6 cellular contexts compared by ENCODE assay signal in the genomic region with DNA sequence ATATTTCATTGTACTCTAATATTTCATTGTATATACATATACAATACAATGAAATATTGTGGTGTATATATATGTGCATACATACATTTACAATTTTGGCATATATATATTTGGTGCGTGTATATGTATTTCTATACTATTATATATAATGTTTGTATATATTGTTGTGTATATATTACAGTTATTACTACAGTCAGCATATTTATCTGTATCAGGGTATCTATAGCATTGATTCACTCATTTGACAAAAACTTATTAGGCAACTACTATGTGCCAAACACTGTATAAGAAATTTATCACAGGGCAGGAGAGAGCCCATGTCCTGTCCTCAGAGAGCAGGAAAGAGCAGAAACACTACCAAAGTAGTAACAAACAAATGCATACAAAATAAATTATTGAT.
"Had no signal": no experiment of that assay in that cellular context is flagged by ENCODE, and none has a peak within 500 bp of the region (broad histone marks: within the 10 kb centered on the region; RNA-seq: fewer than 3 reads in every experiment).

No MANE protein-coding gene starts in this region.

- H3K9ac ChIP-seq: KMS-11 had no signal

- H3K27ac Mint-ChIP-seq: IgD-negative memory B cell had no signal

- H3K4me1 Mint-ChIP-seq: IgD-negative memory B cell had no signal

- H3K27me3 Mint-ChIP-seq: IgD-negative memory B cell had no signal

- H3K27ac ChIP-seq: HL-60, KMS-11 had no signal

- H3K4me3 Mint-ChIP-seq: IgD-negative memory B cell had no signal

- FAIRE-seq: HTR-8/SVneo had no signal

- H3K4me2 ChIP-seq: KMS-11 had no signal

- DNase-seq: KBM-7, KG1 had no signal

- H3K36me3 Mint-ChIP-seq: IgD-negative memory B cell had no signal
